Comparison of ENCODE assay signal across 12 cellular contexts in genomic region chr17:74893936-74894671, GRCh38. TPM values are rescaled to one million over a fixed set of nuclear protein-coding genes. Genes with fewer than 3 reads are reported as not detected.
A peak's percentile ranks its signal among the peaks of the same experiment; 100 is the strongest.
DNase-seq lines count a peak whose midpoint lies in the region; ATAC-seq and TF ChIP-seq lines count a peak whose summit lies in the region.
"Had no signal": no experiment of that assay in that cellular context is flagged by ENCODE, and none has a peak within 500 bp of the region (broad histone marks: within the 10 kb centered on the region; RNA-seq: fewer than 3 reads in every experiment).

No MANE protein-coding gene starts in this region.

- H3K27me3 ChIP-seq in ACC112 (ENCODE audit: insufficient read depth, low read length) = peaks cover 59% of the 10 kb centered on the region
- peaks cover 12% of the 10 kb centered on the region for H3K27me3 ChIP-seq in Panc1 (ENCODE audit: control insufficient read depth, insufficient read depth, low read length)
- H3K27me3 ChIP-seq in iPS-20b (ENCODE audit: insufficient read depth, low read length) = peaks cover 74% of the 10 kb centered on the region
- H3K27me3 ChIP-seq in tibial nerve = peaks cover 0 to 53% of the 10 kb centered on the region in 2 donors
- H3K27me3 ChIP-seq: body of pancreas had no signal

- TF ChIP-seq CTCF in Panc1 (IDR thresholded peaks at IDR 0.05) = no peak
- TF ChIP-seq CTCF in tibial nerve (IDR thresholded peaks at IDR 0.05) = no peak

- WGBS in tibial nerve, 2 donors = 26 to 28% methylated on average over 17 to 19 of the region's 22 CpGs

- no peak overlapping the region for H2AFZ ChIP-seq in ACC112 (ENCODE audit: low read length, unreplicated experiment)

- ATAC-seq in Panc1 = 0 out of 2 replicates have a peak, but pooled peaks have one; percentile 11
- ATAC-seq in GM21360 (IDR thresholded peaks at IDR 0.05; ENCODE audit: unreplicated experiment) = no peak

- H3K27ac ChIP-seq in ACC112 (ENCODE audit: low read depth, low read length) (no peak overlapping the region), Panc1 (ENCODE audit: low read length) (no peak overlapping the region), iPS-20b (ENCODE audit: low read length) (no peak overlapping the region), tibial nerve (no peak overlapping the region)
- H3K27ac ChIP-seq: body of pancreas, KMS-11, SJSA1 had no signal

- H3K4me3 ChIP-seq in ACC112 (ENCODE audit: low read depth, low read length) (0 out of 2 replicates have a peak overlapping the region, but pooled peaks have one; percentile 58), Panc1 (ENCODE audit: low read depth in 2 of 2, low read length in 2 of 2) (peak overlapping the region; percentile 23 to 39; a peak in 2 of 4 replicates), iPS-20b (ENCODE audit: low read length) (peak overlapping the region; percentile 67; the same call in 1 of the 2 replicates), tibial nerve (peak overlapping the region in 2 of 4 donors; percentile 24 to 33)
- H3K4me3 ChIP-seq: body of pancreas, SJSA1 had no signal

- TF ChIP-seq POLR2A in tibial nerve (IDR thresholded peaks at IDR 0.05) = no peak

- no peaks in the 10 kb centered on the region for H3K36me3 ChIP-seq in ACC112 (ENCODE audit: insufficient read depth, low read length)
- H3K36me3 ChIP-seq in Panc1 (ENCODE audit: control insufficient read depth, insufficient read depth, low read length) = no peaks in the 10 kb centered on the region
- no peaks in the 10 kb centered on the region for H3K36me3 ChIP-seq in iPS-20b (ENCODE audit: insufficient read depth, low read depth, low read length)
- no peaks in the 10 kb centered on the region for H3K36me3 ChIP-seq in tibial nerve
- H3K36me3 ChIP-seq: SJSA1 had no signal

- in situ Hi-C loops in Panc1 (cut with HindIII; ENCODE audit: low pct_unique_long_range_greater_than_20kb, low sequenced_read_pairs) = no loop called here

- intact Hi-C loops in Panc1 (cut with micrococcal nuclease; ENCODE audit: unreplicated experiment) = no loop called here

- POLR2A ChIA-PET in Panc1 (lab: Charles Lee) = interaction anchor here (0.6 kb wide), 1 partner anchor 17 kb away, joined by 10 read pairs; no protein-coding TSS in a partner anchor

- no TSS peak for BruUV-seq in Panc1 (replicated peaks; lab: Mats Ljungman, UMichigan)

- DNase-seq in Panc1 (ENCODE audit: low read depth, low spot score) (no peak), NCI-H526 treated with DMSO at 0.1 percent for 48 hours (lab: John Stamatoyannopoulos, UW) (no peak), tibial nerve (ENCODE audit: low spot score in 2 of 2) (no peak)
- DNase-seq: activated CD4-positive, alpha-beta memory T cell treated with anti-CD3 and anti-CD28 coated beads for 36 hours; midbrain; NCI-H2227 treated with DMSO at 0.1 percent for 48 hours had no signal

- H3K9me3 ChIP-seq in Panc1 (ENCODE audit: control insufficient read depth, insufficient read depth, low read depth, low read length) (no peaks in the 10 kb centered on the region), iPS-20b (ENCODE audit: insufficient read depth, low read depth, low read length) (no peaks in the 10 kb centered on the region), tibial nerve (no peaks in the 10 kb centered on the region)
- H3K9me3 ChIP-seq: body of pancreas, SJSA1 had no signal

- H3K4me1 ChIP-seq in ACC112 (ENCODE audit: control insufficient read depth, insufficient read depth, low read length, unreplicated experiment) = no peaks in the 10 kb centered on the region
- no peaks in the 10 kb centered on the region for H3K4me1 ChIP-seq in Panc1 (ENCODE audit: control insufficient read depth, insufficient read depth, low read length)
- H3K4me1 ChIP-seq in iPS-20b (ENCODE audit: insufficient read depth, low read length) = no peaks in the 10 kb centered on the region
- peaks cover 0 to 13% (median 9%) of the 10 kb centered on the region in 4 donors for H3K4me1 ChIP-seq in tibial nerve
- H3K4me1 ChIP-seq: SJSA1 had no signal

- CTCF ChIA-PET in Panc1 (lab: Charles Lee) = interaction anchor here (0.6 kb wide), 1 partner anchor 290 kb away, joined by 3 read pairs; no protein-coding TSS in a partner anchor

- H3K79me2 ChIP-seq in ACC112 (ENCODE audit: control insufficient read depth, insufficient read depth, low read length, unreplicated experiment) = no peaks in the 10 kb centered on the region

- no peak overlapping the region for H3K9ac ChIP-seq in iPS-20b (ENCODE audit: low read depth, low read length)
- H3K9ac ChIP-seq: KMS-11 had no signal

- TF ChIP-seq EP300 in tibial nerve (IDR thresholded peaks at IDR 0.05) = no peak

RNA-seq across cellular contexts. Expression of gene FADS6, which starts 0.7 kb away (rescaled TPM):
- total RNA-seq in Panc1 (2021; ENCODE audit: unreplicated experiment) (not detected), tibial nerve (not detected)
- polyA plus RNA-seq in Panc1 (2012; ENCODE audit: insufficient read length) = 0.59 TPM
- total RNA-seq: activated CD4-positive, alpha-beta memory T cell treated with anti-CD3 and anti-CD28 coated beads for 36 hours; body of pancreas; SJSA1 had no signal

RNA-seq across cellular contexts. Expression of gene FDXR, which starts 21.3 kb away (rescaled TPM):
- total RNA-seq in Panc1 (2021; ENCODE audit: unreplicated experiment) (21.8 TPM), tibial nerve (10 to 100 TPM in 1 of 4 donors, 1 to 10 TPM in 3; 3.9 to 12.1 (median 8.8) TPM)
- 18.4 TPM for polyA plus RNA-seq in Panc1 (2012; ENCODE audit: insufficient read length)

RNA-seq across cellular contexts. Expression of gene USH1G, which starts 29.0 kb away (rescaled TPM):
- total RNA-seq in Panc1 (2021; ENCODE audit: unreplicated experiment) (not detected), tibial nerve (under 1 TPM in 1 of 4 donors, not detected in 3; 0.87 TPM)
- not detected for polyA plus RNA-seq in Panc1 (2012; ENCODE audit: insufficient read length)
- total RNA-seq: activated CD4-positive, alpha-beta memory T cell treated with anti-CD3 and anti-CD28 coated beads for 36 hours; SJSA1 had no signal

RNA-seq across cellular contexts. Expression of gene OTOP2, which starts 30.0 kb away (rescaled TPM):
- total RNA-seq in Panc1 (2021; ENCODE audit: unreplicated experiment) (not detected), tibial nerve (not detected)
- polyA plus RNA-seq in Panc1 (2012; ENCODE audit: insufficient read length) = not detected
- total RNA-seq: activated CD4-positive, alpha-beta memory T cell treated with anti-CD3 and anti-CD28 coated beads for 36 hours; body of pancreas; SJSA1 had no signal

RNA-seq across cellular contexts. Expression of gene GRIN2C, which starts 34.4 kb away (rescaled TPM):
- 0.10 TPM for total RNA-seq in Panc1 (2021; ENCODE audit: unreplicated experiment)
- 0.11 TPM for polyA plus RNA-seq in Panc1 (2012; ENCODE audit: insufficient read length)
- total RNA-seq in tibial nerve = 1 to 10 TPM in 1 of 4 donors, under 1 TPM in 3; 0.22 to 3.6 (median 0.50) TPM
- total RNA-seq: activated CD4-positive, alpha-beta memory T cell treated with anti-CD3 and anti-CD28 coated beads for 36 hours; body of pancreas; SJSA1 had no signal
